In the genomic region with DNA sequence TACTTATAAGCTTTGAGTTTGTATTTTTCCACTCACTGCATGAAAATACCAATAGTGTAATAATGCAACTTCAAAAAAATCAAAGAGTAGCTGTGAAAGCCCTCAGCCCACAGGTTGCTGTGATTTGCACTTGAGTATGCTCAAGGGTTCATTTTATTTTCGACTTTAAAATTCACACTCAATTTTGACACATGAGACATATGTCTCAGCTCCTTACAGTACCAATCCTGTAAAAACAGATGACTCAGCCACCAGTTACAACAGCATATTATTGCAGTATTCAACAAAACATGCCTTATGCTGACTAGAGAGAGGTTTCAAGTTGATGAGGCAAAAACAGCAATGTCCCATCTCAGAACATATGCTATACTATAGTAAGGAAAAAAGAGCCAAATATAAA, we compare ENCODE assay signal across 13 cellular contexts.
DNase-seq lines count a peak whose midpoint lies in the region; FAIRE-seq and TF ChIP-seq lines count a peak whose summit lies in the region.
"Had no signal": no experiment of that assay in that cellular context is flagged by ENCODE, and none has a peak within 500 bp of the region (broad histone marks: within the 10 kb centered on the region; RNA-seq: fewer than 3 reads in every experiment).

No MANE protein-coding gene starts in this region.

- no peak overlapping the region for H3K4me2 ChIP-seq in endothelial cell of umbilical vein (ENCODE audit: insufficient read depth, low read length)

- POLR2A ChIA-PET in endothelial cell of umbilical vein (lab: Charles Lee) = no interaction called here

- FAIRE-seq in endothelial cell of umbilical vein (lab: Jason Lieb, UNC) = peak; percentile 52

- dilution Hi-C loops in endothelial cell of umbilical vein (cut with MboI; ENCODE audit: extremely low pct_ligation_motif_present, low sequenced_read_pairs) = no loop called here

- H3K4me1 ChIP-seq in endothelial cell of umbilical vein (ENCODE audit: control insufficient read depth, extremely low read depth, insufficient read depth, low read length) = peaks cover 19% of the 10 kb centered on the region
- H3K4me1 ChIP-seq in effector memory CD4-positive, alpha-beta T cell (ENCODE audit: control insufficient read depth, insufficient read depth, low read length, poor library complexity, severe bottlenecking) = no peaks in the 10 kb centered on the region

- no peaks in the 10 kb centered on the region for H4K20me1 ChIP-seq in endothelial cell of umbilical vein (replicated peaks; ENCODE audit: control insufficient read depth, extremely low read depth, insufficient read depth, low read length)

- H3K9me1 ChIP-seq in endothelial cell of umbilical vein (replicated peaks; ENCODE audit: control insufficient read depth, extremely low read depth, insufficient read depth, low read length) = no peaks in the 10 kb centered on the region

- H3K4me3 ChIP-seq in endothelial cell of umbilical vein (replicated peaks in 1 of 3; ENCODE audit: insufficient read depth in 1 of 3, low read depth in 1 of 3, low read length in 3 of 3) = no peak overlapping the region
- no peak overlapping the region for H3K4me3 ChIP-seq in effector memory CD4-positive, alpha-beta T cell (ENCODE audit: insufficient read depth, low read depth, low read length, poor library complexity, severe bottlenecking)

- intact Hi-C loops in endothelial cell of umbilical vein (cut with micrococcal nuclease) = no loop called here

- no peaks in the 10 kb centered on the region for H3K9me3 ChIP-seq in endothelial cell of umbilical vein (replicated peaks; ENCODE audit: control insufficient read depth, insufficient read depth, low read length)
- H3K9me3 ChIP-seq in effector memory CD4-positive, alpha-beta T cell (ENCODE audit: control insufficient read depth, low read length) = no peaks in the 10 kb centered on the region

- DNase-seq in EH (ENCODE audit: low read depth) = peak; percentile 50
- DNase-seq in NCI-H226 = peak; percentile 65
- peak; percentile 74 for DNase-seq in endothelial cell of umbilical vein (ENCODE audit: low read depth, low spot score)
- peak; percentile 33 for DNase-seq in myocyte (ENCODE audit: low read depth)
- no peak for DNase-seq in stimulated activated CD4-positive, alpha-beta T cell treated with anti-CD3 and anti-CD28 coated beads, Interleukin-4, amount 100 ng/mL, for 1 hour
- DNase-seq in effector memory CD4-positive, alpha-beta T cell = no peak
- no peak for DNase-seq in NCI-H1105 (lab: John Stamatoyannopoulos, UW)
- DNase-seq in SKM-1 treated with dmso at 0.1 percent for 144 hours (lab: John Stamatoyannopoulos, UW; ENCODE audit: unreplicated experiment) = no peak
- DNase-seq: CD4-positive, CD25-positive, alpha-beta regulatory T cell; NCI-H69; retina; SHP77; stimulated activated naive CD8-positive, alpha-beta T cell treated with anti-CD3 and anti-CD28 coated beads, Interleukin-15, amount 100 ng/mL, for 72 hours had no signal

- no peak overlapping the region for H3K27ac ChIP-seq in endothelial cell of umbilical vein (ENCODE audit: insufficient read depth, low read depth, low read length)
- H3K27ac ChIP-seq in effector memory CD4-positive, alpha-beta T cell (ENCODE audit: insufficient read depth, low read length, poor library complexity, severe bottlenecking) = no peak overlapping the region

- BruUV-seq in endothelial cell of umbilical vein (replicated peaks; lab: Mats Ljungman, UMichigan) = no TSS peak

- H3K9ac ChIP-seq in endothelial cell of umbilical vein (replicated peaks; ENCODE audit: extremely low read depth, insufficient read depth, low read length) = no peak overlapping the region

- H3K79me2 ChIP-seq in endothelial cell of umbilical vein (ENCODE audit: control insufficient read depth, insufficient read depth, low read length) = no peaks in the 10 kb centered on the region

- no peak overlapping the region for H2AFZ ChIP-seq in endothelial cell of umbilical vein (ENCODE audit: low read depth, low read length)

- no peaks in the 10 kb centered on the region for H3K27me3 ChIP-seq in endothelial cell of umbilical vein (ENCODE audit: control insufficient read depth in 2 of 2, insufficient read depth in 2 of 2, low read length in 2 of 2)
- H3K27me3 ChIP-seq in effector memory CD4-positive, alpha-beta T cell (replicated peaks; ENCODE audit: control insufficient read depth, insufficient read depth, low read length, poor library complexity, severe bottlenecking) = no peaks in the 10 kb centered on the region

- H3K36me3 ChIP-seq in endothelial cell of umbilical vein (ENCODE audit: control insufficient read depth in 2 of 2, extremely low read depth in 1 of 2, insufficient read depth in 2 of 2, low read length in 2 of 2) = no peaks in the 10 kb centered on the region
- no peaks in the 10 kb centered on the region for H3K36me3 ChIP-seq in effector memory CD4-positive, alpha-beta T cell (ENCODE audit: control insufficient read depth, insufficient read depth, low read length)

- no peak for TF ChIP-seq POLR2A in endothelial cell of umbilical vein (IDR thresholded peaks at IDR 0.05; ENCODE audit: low read depth, low read length)

- no peak for TF ChIP-seq CTCF in endothelial cell of umbilical vein (IDR thresholded peaks at IDR 0.05; ENCODE audit: extremely low read depth in 1 of 2, insufficient read depth in 1 of 2, low read depth in 1 of 2, low read length in 2 of 2)

- CTCF ChIA-PET in endothelial cell of umbilical vein (lab: Charles Lee) = interaction anchor here (0.8 to 1.0 kb wide), 2 partner anchors 13 to 210 kb away, joined by 3 to 4 read pairs; no protein-coding TSS in a partner anchor

TF ChIP-seq in endothelial cell of umbilical vein, 7 proteins besides CTCF, POLR2A, EP300 and RAD21:
- no peak for TF ChIP-seq POLR2AphosphoS5 (IDR thresholded peaks at IDR 0.05; ENCODE audit: insufficient read depth, low read depth, low read length)
- TF ChIP-seq GATA2 (IDR thresholded peaks at IDR 0.05; ENCODE audit: insufficient read depth, insufficient read length, low read depth, low read length) = no peak
- peak; percentile 26 for TF ChIP-seq JUN (IDR thresholded peaks at IDR 0.05; ENCODE audit: borderline replicate concordance, insufficient read depth, insufficient read length, low read depth)
- TF ChIP-seq FOS (IDR thresholded peaks at IDR 0.05; ENCODE audit: borderline replicate concordance, insufficient read depth, low read length) = no peak
- TF ChIP-seq, protein P1, sequence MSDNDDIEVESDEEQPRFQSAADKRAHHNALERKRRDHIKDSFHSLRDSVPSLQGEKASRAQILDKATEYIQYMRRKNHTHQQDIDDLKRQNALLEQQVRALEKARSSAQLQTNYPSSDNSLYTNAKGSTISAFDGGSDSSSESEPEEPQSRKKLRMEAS (IDR thresholded peaks at IDR 0.05; ENCODE audit: insufficient read depth, insufficient read length) = no peak
TF ChIP-seq in endothelial cell of umbilical vein: peak in this region for 1.

Comparison
In these comparisons a context has a peak if more than half of its experiments do, and no peak if none do; other contexts are left out.
1. DNase-seq: peak in EH (single experiment), NCI-H226 (single experiment), endothelial cell of umbilical vein (single experiment) and myocyte (single experiment); none in stimulated activated CD4-positive, alpha-beta T cell treated with anti-CD3 and anti-CD28 coated beads, Interleukin-4, amount 100 ng/mL, for 1 hour (single experiment), effector memory CD4-positive, alpha-beta T cell (0 of 3), NCI-H1105 (single experiment) and SKM-1 treated with dmso at 0.1 percent for 144 hours (single experiment).